9 cellular contexts compared by ENCODE assay signal in the genomic region with DNA sequence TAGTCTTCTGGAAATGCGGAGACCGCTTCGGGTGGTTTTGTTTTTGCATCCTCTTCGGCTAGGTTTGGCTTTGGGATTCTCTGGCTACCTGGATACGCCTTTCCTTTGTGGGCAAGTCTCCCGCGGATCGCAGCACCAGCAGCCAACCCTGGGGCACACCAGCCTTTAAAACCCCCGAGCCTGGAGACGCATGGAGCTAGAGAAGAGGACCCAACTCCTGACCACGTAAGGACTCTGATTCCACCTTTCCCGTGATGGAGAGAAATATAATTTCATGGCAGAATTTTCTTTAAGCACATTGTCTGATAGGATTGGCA.
DNase-seq lines count a peak whose midpoint lies in the region; TF ChIP-seq lines count a peak whose summit lies in the region.
"Had no signal": no experiment of that assay in that cellular context is flagged by ENCODE, and none has a peak within 500 bp of the region (broad histone marks: within the 10 kb centered on the region; RNA-seq: fewer than 3 reads in every experiment).

No MANE protein-coding gene starts in this region.

- H3K27ac ChIP-seq in DOHH2 (ENCODE audit: low read depth, low read length) (no peak overlapping the region), esophagus (ENCODE audit: low read depth in 2 of 2, low read length in 1 of 2) (peak overlapping the region; percentile 34 to 52), neuronal stem cell (replicated peaks; ENCODE audit: low read length) (no peak overlapping the region), substantia nigra (ENCODE audit: low read depth, low read length, poor library complexity, severe bottlenecking) (no peak overlapping the region)

- H2BK15ac ChIP-seq in neuronal stem cell (ENCODE audit: low read length): no peak overlapping the region

- H3K14ac ChIP-seq in neuronal stem cell (ENCODE audit: low read length): no peak overlapping the region

- H3K27me3 ChIP-seq in DOHH2 (ENCODE audit: control insufficient read depth, low read length): peaks cover 14% of the 10 kb centered on the region
- no peaks in the 10 kb centered on the region for H3K27me3 ChIP-seq in esophagus (ENCODE audit: control insufficient read depth in 1 of 2, insufficient read depth in 2 of 2, low read length in 2 of 2)
- peaks cover 5 to 43% (median 7%) of the 10 kb centered on the region in 3 experiments for H3K27me3 ChIP-seq in neuronal stem cell (ENCODE audit: control insufficient read depth in 3 of 3, insufficient read depth in 3 of 3, low read depth in 1 of 3, low read length in 3 of 3)

- H3K23ac ChIP-seq in neuronal stem cell (ENCODE audit: low read depth, low read length, poor library complexity): no peak overlapping the region

- no peaks in the 10 kb centered on the region for H3K9me2 ChIP-seq in DOHH2 (replicated peaks; ENCODE audit: control insufficient read depth, low read length)

- no peaks in the 10 kb centered on the region for H3K79me2 ChIP-seq in DOHH2 (ENCODE audit: control insufficient read depth, low read length)

- no peak overlapping the region for H4K91ac ChIP-seq in neuronal stem cell (ENCODE audit: low read depth, low read length, poor library complexity)

- H3K4me2 ChIP-seq in DOHH2 (ENCODE audit: low read length) (peak overlapping the region; percentile 29), neuronal stem cell (ENCODE audit: insufficient read depth, low read length, poor library complexity, severe bottlenecking) (peak overlapping the region; percentile 98)

- H3K18ac ChIP-seq in neuronal stem cell (ENCODE audit: low read length): no peak overlapping the region

- TF ChIP-seq CTCF in DOHH2 (IDR thresholded peaks at IDR 0.05; ENCODE audit: low read depth, low read length, poor library complexity, severe bottlenecking): no peak

- no peak overlapping the region for H3K9ac ChIP-seq in neuronal stem cell (ENCODE audit: low read depth, low read length, poor library complexity)

- no peaks in the 10 kb centered on the region for H3K36me3 ChIP-seq in DOHH2 (ENCODE audit: control insufficient read depth, low read length)
- no peaks in the 10 kb centered on the region for H3K36me3 ChIP-seq in esophagus (ENCODE audit: control insufficient read depth in 2 of 2, insufficient read depth in 2 of 2, low read length in 1 of 2)
- peaks cover 0 to 4% of the 10 kb centered on the region in 2 donors for H3K36me3 ChIP-seq in neuronal stem cell (replicated peaks in 1 of 2; ENCODE audit: control insufficient read depth in 2 of 2, insufficient read depth in 2 of 2, low read length in 2 of 2)

- H3K9me3 ChIP-seq in DOHH2 (ENCODE audit: control insufficient read depth, insufficient read depth, low read length) (peaks cover 10% of the 10 kb centered on the region; the same call in 1 of the 2 replicates), esophagus (ENCODE audit: control insufficient read depth in 2 of 2, insufficient read depth in 1 of 2, low read depth in 1 of 2, low read length in 1 of 2) (no peaks in the 10 kb centered on the region), neuronal stem cell (replicated peaks in 1 of 2; ENCODE audit: control insufficient read depth in 2 of 2, insufficient read depth in 1 of 2, low read depth in 1 of 2, low read length in 2 of 2) (peaks cover 3 to 10% of the 10 kb centered on the region in 2 donors)

- peaks cover 3% of the 10 kb centered on the region; the same call in 1 of the 2 replicates for H3K4me1 ChIP-seq in DOHH2 (ENCODE audit: control insufficient read depth, low read length)
- H3K4me1 ChIP-seq in esophagus (ENCODE audit: control insufficient read depth in 2 of 2, insufficient read depth in 2 of 2, low read length in 1 of 2): peaks cover 0 to 5% of the 10 kb centered on the region in 2 donors
- peaks cover 6 to 12% of the 10 kb centered on the region in 2 donors for H3K4me1 ChIP-seq in neuronal stem cell (ENCODE audit: control insufficient read depth in 2 of 2, insufficient read depth in 1 of 2, low read depth in 1 of 2, low read length in 2 of 2)

- no peaks in the 10 kb centered on the region for H3K79me1 ChIP-seq in neuronal stem cell (ENCODE audit: low read depth, low read length)

- peak overlapping the region; percentile 75 for H2AFZ ChIP-seq in neuronal stem cell (ENCODE audit: low read length)

- H4K20me1 ChIP-seq in DOHH2 (ENCODE audit: control insufficient read depth, insufficient read depth, low read depth, low read length): no peaks in the 10 kb centered on the region

- no peak overlapping the region for H4K8ac ChIP-seq in neuronal stem cell (ENCODE audit: low read depth, low read length)

- DNase-seq in NCI-H1417 treated with DMSO at 0.1 percent for 48 hours (lab: John Stamatoyannopoulos, UW) (peak; percentile 25), neuronal stem cell (ENCODE audit: low spot score) (no peak), substantia nigra (lab: John Stamatoyannopoulos, UW) (no peak), hepatic stellate cell (ENCODE audit: low spot score) (no peak), cerebellum (ENCODE audit: low spot score) (no peak)
- DNase-seq in effector CD8-positive, alpha-beta T cell (lab: John Stamatoyannopoulos, UW): no peak
- DNase-seq: NCI-H1048 had no signal

- H2BK120ac ChIP-seq in neuronal stem cell (ENCODE audit: low read depth, low read length): no peak overlapping the region

- H3F3A ChIP-seq in DOHH2 (ENCODE audit: control insufficient read depth, insufficient read depth): no peaks in the 10 kb centered on the region

- WGBS in esophagus, 2 donors: 44 to 47% methylated on average over 12 of the region's 12 CpGs
- no CpG with 5 or more reads among the region's 12 CpGs for WGBS in neuronal stem cell (ENCODE audit: extremely low coverage in 2 of 2, insufficient read length in 2 of 2, insufficient replicate concordance in 1 of 2), 2 donors

- no peak overlapping the region for H2AK5ac ChIP-seq in neuronal stem cell (ENCODE audit: low read depth, low read length)

- no peak overlapping the region for H2BK12ac ChIP-seq in neuronal stem cell (ENCODE audit: low read length)

- peak overlapping the region; percentile 38 for H3K4me3 ChIP-seq in DOHH2 (ENCODE audit: low read length)
- peak overlapping the region; percentile 64 to 73 for H3K4me3 ChIP-seq in esophagus (ENCODE audit: low read depth in 1 of 2, low read length in 2 of 2)
- H3K4me3 ChIP-seq in neuronal stem cell (ENCODE audit: low read length in 2 of 2): peak overlapping the region; percentile 54 to 74

- H2BK5ac ChIP-seq in neuronal stem cell (ENCODE audit: low read length): no peak overlapping the region

- H3K4ac ChIP-seq in neuronal stem cell (ENCODE audit: low read length): no peak overlapping the region

Comparison
In these comparisons a context has a peak if more than half of its experiments do, and no peak if none do; other contexts are left out.
1. H3K27ac ChIP-seq: peak in esophagus (2 of 2); none in DOHH2 (single experiment), neuronal stem cell (single experiment) and substantia nigra (single experiment).
2. Peak in every context shown above with its lines, with median percentiles within 50 percentile points of each other: H3K4me3 ChIP-seq.